Comparison of ENCODE assay signal across 20 cellular contexts in genomic region chr4:37464373-37464772, GRCh38.
"Had no signal": no experiment of that assay in that cellular context is flagged by ENCODE, and none has a peak within 500 bp of the region (broad histone marks: within the 10 kb centered on the region; RNA-seq: fewer than 3 reads in every experiment).

No MANE protein-coding gene starts in this region.

- H3K9me3 Mint-ChIP-seq: activated naive CD8-positive, alpha-beta T cell treated with anti-CD3 and anti-CD28 coated beads for 36 hours; activated T-cell treated with anti-CD3 and anti-CD28 coated beads, Interleukin-2, amount 50 U/mL, for 24 hours; activated T-helper 17 cell treated with anti-CD3 and anti-CD28 coated beads, Interleukin-2, amount 50 U/mL, for 72 hours; nephron; stimulated activated effector memory CD8-positive, alpha-beta T cell treated with anti-CD3 and anti-CD28 coated beads, Interleukin-12 subunit alpha, Interleukin-12 subunit beta, amount 100 ng/mL, for 72 hours had no signal

- ATAC-seq: activated T-helper 17 cell treated with anti-CD3 and anti-CD28 coated beads, Interleukin-2, amount 50 U/mL, for 72 hours; heart right ventricle; left lobe of liver; right cardiac atrium; stimulated activated effector memory CD8-positive, alpha-beta T cell treated with anti-CD3 and anti-CD28 coated beads, Interleukin-12 subunit alpha, Interleukin-12 subunit beta, amount 100 ng/mL, for 72 hours had no signal

- H3K27ac Mint-ChIP-seq: activated naive CD8-positive, alpha-beta T cell treated with anti-CD3 and anti-CD28 coated beads for 36 hours; activated T-cell treated with anti-CD3 and anti-CD28 coated beads, Interleukin-2, amount 50 U/mL, for 24 hours; activated T-helper 17 cell treated with anti-CD3 and anti-CD28 coated beads, Interleukin-2, amount 50 U/mL, for 72 hours; nephron; stimulated activated effector memory CD8-positive, alpha-beta T cell treated with anti-CD3 and anti-CD28 coated beads, Interleukin-12 subunit alpha, Interleukin-12 subunit beta, amount 100 ng/mL, for 72 hours had no signal

- H3K4me3 Mint-ChIP-seq: activated naive CD8-positive, alpha-beta T cell treated with anti-CD3 and anti-CD28 coated beads for 36 hours; activated T-cell treated with anti-CD3 and anti-CD28 coated beads, Interleukin-2, amount 50 U/mL, for 24 hours; activated T-helper 17 cell treated with anti-CD3 and anti-CD28 coated beads, Interleukin-2, amount 50 U/mL, for 72 hours; nephron; stimulated activated effector memory CD8-positive, alpha-beta T cell treated with anti-CD3 and anti-CD28 coated beads, Interleukin-12 subunit alpha, Interleukin-12 subunit beta, amount 100 ng/mL, for 72 hours had no signal

- H3K9me3 ChIP-seq: heart right ventricle, neutrophil, ovary, SK-N-SH, testis, upper lobe of left lung had no signal

- H3K27ac ChIP-seq: epithelial cell of prostate, heart right ventricle, neutrophil, ovary, testis had no signal

- H3K4me3 ChIP-seq: heart right ventricle, ovary, testis, upper lobe of left lung had no signal

- H3K36me3 ChIP-seq: heart right ventricle, neutrophil, ovary, upper lobe of left lung had no signal

- H3K36me3 Mint-ChIP-seq: activated naive CD8-positive, alpha-beta T cell treated with anti-CD3 and anti-CD28 coated beads for 36 hours; stimulated activated effector memory CD8-positive, alpha-beta T cell treated with anti-CD3 and anti-CD28 coated beads, Interleukin-12 subunit alpha, Interleukin-12 subunit beta, amount 100 ng/mL, for 72 hours had no signal

- H3K4me1 Mint-ChIP-seq: activated T-helper 17 cell treated with anti-CD3 and anti-CD28 coated beads, Interleukin-2, amount 50 U/mL, for 72 hours; nephron; stimulated activated effector memory CD8-positive, alpha-beta T cell treated with anti-CD3 and anti-CD28 coated beads, Interleukin-12 subunit alpha, Interleukin-12 subunit beta, amount 100 ng/mL, for 72 hours had no signal

- H3K9ac ChIP-seq: SK-N-SH had no signal

- H3K27me3 ChIP-seq: ovary, testis, upper lobe of left lung had no signal

- DNase-seq: activated CD8-positive, alpha-beta memory T cell treated with anti-CD3 and anti-CD28 coated beads for 24 hours; activated CD8-positive, alpha-beta memory T cell treated with anti-CD3 and anti-CD28 coated beads, Interleukin-2, amount 50 U/mL, for 4 hours; activated naive CD4-positive, alpha-beta T cell treated with Interleukin-2 at 50 U/mL for 16 hours; activated naive CD8-positive, alpha-beta T cell treated with anti-CD3 and anti-CD28 coated beads for 36 hours; activated T-cell treated with anti-CD3 and anti-CD28 coated beads, Interleukin-2, amount 50 U/mL, for 24 hours; cortex of kidney; heart right ventricle; ovary; right cardiac atrium; SK-N-SH; stimulated activated CD4-positive, alpha-beta T cell treated with anti-CD3 and anti-CD28 coated beads, Interleukin-1b, Interleukin-23, amount 100 ng/mL, for 48 hours; T-helper 2 cell; testis; upper lobe of left lung had no signal

- H3K9me2 ChIP-seq: SK-N-SH had no signal

- H3K4me1 ChIP-seq: heart right ventricle, testis had no signal

- H3K4me2 ChIP-seq: SK-N-SH had no signal
